In genomic region chr2:212145111-212145510, GRCh38 we compare ENCODE assay signal across 20 cellular contexts.
DNase-seq lines count a peak whose midpoint lies in the region; ATAC-seq, FAIRE-seq and TF ChIP-seq lines count a peak whose summit lies in the region.
"Had no signal": no experiment of that assay in that cellular context is flagged by ENCODE, and none has a peak within 500 bp of the region (broad histone marks: within the 10 kb centered on the region; RNA-seq: fewer than 3 reads in every experiment).

No MANE protein-coding gene starts in this region.

- no peaks in the 10 kb centered on the region for H3K36me3 ChIP-seq in Loucy (ENCODE audit: insufficient read depth, low read length)
- no peaks in the 10 kb centered on the region for H3K36me3 ChIP-seq in bronchial epithelial cell (ENCODE audit: control insufficient read depth, insufficient read depth, low read length)
- H3K36me3 ChIP-seq: gastrocnemius medialis had no signal

- DNase-seq in AG09309 (ENCODE audit: low read depth) = peak; percentile 54
- DNase-seq in bronchial epithelial cell (ENCODE audit: low read depth) = peak; percentile 59
- DNase-seq in kidney tubule cell (ENCODE audit: low spot score) = peak; percentile 23
- DNase-seq in amniotic stem cell (lab: John Stamatoyannopoulos, UW) = no peak
- no peak for DNase-seq in NCI-H2081 treated with DMSO at 0.1 percent for 48 hours (lab: John Stamatoyannopoulos, UW)
- no peak for DNase-seq in UCSD-AML1 (lab: John Stamatoyannopoulos, UW; ENCODE audit: unreplicated experiment)
- DNase-seq: activated CD4-positive, alpha-beta T cell treated with anti-CD3 and anti-CD28 coated beads, Interleukin-2, amount 10 ng/mL, durations not matched to agents 7 days and 5 days; activated naive CD8-positive, alpha-beta T cell treated with anti-CD3 and anti-CD28 coated beads, Interleukin-2, amount 50 U/mL, for 24 hours; activated T-cell treated with anti-CD3 and anti-CD28 coated beads, Interleukin-2, amount 50 U/mL, for 72 hours; dermis blood vessel endothelial cell; DMS79; gastrocnemius medialis; NCI-H524; posterior cingulate gyrus; T-helper 17 cell had no signal

- TF ChIP-seq CTCF in AG09309 (IDR thresholded peaks at IDR 0.05; ENCODE audit: control insufficient read depth, insufficient read depth, low read depth, low read length, missing control alignments) (no peak), Loucy (conservative IDR thresholded peaks at IDR 0.05; ENCODE audit: low read length) (no peak), bronchial epithelial cell (IDR thresholded peaks at IDR 0.05; ENCODE audit: insufficient read depth, low read length, severe bottlenecking) (no peak)

- no peaks in the 10 kb centered on the region for H3F3A ChIP-seq in Loucy (ENCODE audit: low read depth)

- no peaks in the 10 kb centered on the region for H4K20me1 ChIP-seq in Loucy (ENCODE audit: insufficient read depth, low read length, poor library complexity, severe bottlenecking)

- no peaks in the 10 kb centered on the region for H3K27me3 ChIP-seq in Loucy (ENCODE audit: insufficient read depth, low read length, poor library complexity, severe bottlenecking)
- no peaks in the 10 kb centered on the region for H3K27me3 ChIP-seq in bronchial epithelial cell (ENCODE audit: control insufficient read depth, insufficient read depth, low read length)
- H3K27me3 ChIP-seq: gastrocnemius medialis had no signal

- no peak overlapping the region for H3K4me3 ChIP-seq in AG09309 (ENCODE audit: control insufficient read depth, low read depth, low read length)
- no peak overlapping the region for H3K4me3 ChIP-seq in Loucy (ENCODE audit: low read length, poor library complexity, severe bottlenecking)
- H3K4me3 ChIP-seq in bronchial epithelial cell (ENCODE audit: low read depth, low read length) = no peak overlapping the region
- H3K4me3 ChIP-seq: gastrocnemius medialis, GM12878 had no signal

- ATAC-seq in HG02870 (IDR thresholded peaks at IDR 0.05; ENCODE audit: unreplicated experiment) = no peak
- ATAC-seq: activated naive CD8-positive, alpha-beta T cell treated with anti-CD3 and anti-CD28 coated beads, Interleukin-2, amount 50 U/mL, for 24 hours; activated T-cell treated with anti-CD3 and anti-CD28 coated beads, Interleukin-2, amount 50 U/mL, for 72 hours; gastrocnemius medialis; GM12878; T-helper 17 cell had no signal

- H3K9me3 ChIP-seq in Loucy (ENCODE audit: insufficient read depth, low read depth, low read length) = no peaks in the 10 kb centered on the region
- H3K9me3 ChIP-seq: gastrocnemius medialis had no signal

- H3K9ac ChIP-seq in Loucy (ENCODE audit: low read depth, low read length, poor library complexity, severe bottlenecking) = no peak overlapping the region

- H3K9me2 ChIP-seq in Loucy (replicated peaks; ENCODE audit: low read depth, low read length) = no peaks in the 10 kb centered on the region

- H3K4me1 ChIP-seq in Loucy (ENCODE audit: insufficient read depth, low read length, poor library complexity, severe bottlenecking) = no peaks in the 10 kb centered on the region
- H3K4me1 ChIP-seq: gastrocnemius medialis had no signal

- peak overlapping the region; percentile 70; the same call in 1 of the 2 replicates for H2AFZ ChIP-seq in Loucy (ENCODE audit: low read length)

- no peak for FAIRE-seq in bronchial epithelial cell (lab: Jason Lieb, UNC)
- FAIRE-seq: GM12878, keratinocyte, RCC 7860 had no signal

- H3K4me2 ChIP-seq in Loucy (ENCODE audit: low read depth, low read length, poor library complexity, severe bottlenecking) = no peak overlapping the region

- no peaks in the 10 kb centered on the region for H3K79me2 ChIP-seq in Loucy (ENCODE audit: insufficient read depth, low read length)

Comparison
In these comparisons a context has a peak if more than half of its experiments do, and no peak if none do; other contexts are left out.
1. DNase-seq: peak in AG09309 (single experiment), bronchial epithelial cell (single experiment) and kidney tubule cell (single experiment); none in amniotic stem cell (single experiment), NCI-H2081 treated with DMSO at 0.1 percent for 48 hours (single experiment) and UCSD-AML1 (single experiment).